Comparison of ENCODE assay signal across 13 cellular contexts in the genomic region with DNA sequence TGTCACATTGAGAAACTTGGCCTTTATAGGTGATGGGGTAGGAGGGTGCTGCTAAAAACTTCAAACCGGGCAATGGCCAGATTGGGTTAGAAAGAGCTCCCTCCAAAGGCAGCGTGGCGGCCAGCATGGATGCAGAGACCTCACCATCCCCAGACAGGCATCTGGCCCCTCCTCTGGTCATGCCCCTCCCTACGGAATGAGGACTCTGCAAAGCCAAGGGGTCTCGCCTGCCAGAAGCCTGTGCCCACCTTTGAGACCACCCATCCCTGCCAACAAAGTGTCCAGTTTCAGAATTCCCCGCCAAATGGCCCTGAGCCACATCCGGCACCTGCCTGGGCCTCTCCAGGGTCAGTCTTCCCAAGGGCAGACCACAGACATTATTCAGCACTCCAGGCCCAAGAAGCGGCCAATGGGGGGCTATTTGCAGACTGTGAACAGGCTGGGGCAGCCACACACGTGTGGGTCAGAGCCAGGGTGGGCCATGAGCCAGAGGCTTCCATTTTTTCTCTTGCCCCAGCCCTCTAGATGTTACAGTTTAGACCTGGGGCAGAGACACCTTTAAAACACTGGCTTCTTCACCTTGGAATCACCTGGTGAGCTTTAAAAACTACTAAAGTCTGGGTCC. TPM values are rescaled to one million over a fixed set of nuclear protein-coding genes. Genes with fewer than 3 reads are reported as not detected.
"Had no signal": no experiment of that assay in that cellular context is flagged by ENCODE, and none has a peak within 500 bp of the region (broad histone marks: within the 10 kb centered on the region; RNA-seq: fewer than 3 reads in every experiment).

No MANE protein-coding gene starts in this region.

- H3K9me3 ChIP-seq: thyroid gland, vagina had no signal

- ATAC-seq: left cardiac atrium had no signal

- H3K27me3 ChIP-seq: brain microvascular endothelial cell, thyroid gland, vagina had no signal

- DNase-seq: activated CD4-positive, alpha-beta memory T cell treated with anti-CD3 and anti-CD28 coated beads, Interleukin-2, amount 10 ng/mL, durations not matched to agents 7 days and 5 days; activated CD4-positive, alpha-beta T cell treated with anti-CD3 and anti-CD28 coated beads for 1 hour; amygdala; brain microvascular endothelial cell; cerebellar nuclear complex; hippocampal formation; left cardiac atrium; retina; small intestine; thyroid gland had no signal

- H3K4me3 ChIP-seq: thyroid gland, vagina had no signal

- H3K27ac ChIP-seq: brain microvascular endothelial cell, thyroid gland, vagina had no signal

- H3K36me3 ChIP-seq: brain microvascular endothelial cell, thyroid gland, vagina had no signal

- H3K4me1 ChIP-seq: thyroid gland, vagina had no signal

RNA-seq across cellular contexts. Expression of a gene that starts 4.2 kb away (rescaled TPM):
- total RNA-seq: activated CD4-positive, alpha-beta memory T cell treated with anti-CD3 and anti-CD28 coated beads, Interleukin-2, amount 10 ng/mL, durations not matched to agents 7 days and 5 days; dermis microvascular lymphatic vessel endothelial cell; glomerular endothelial cell; thyroid gland; vagina had no signal

RNA-seq across cellular contexts. Expression of a gene that starts 31.1 kb away (rescaled TPM):
- total RNA-seq: activated CD4-positive, alpha-beta memory T cell treated with anti-CD3 and anti-CD28 coated beads, Interleukin-2, amount 10 ng/mL, durations not matched to agents 7 days and 5 days; dermis microvascular lymphatic vessel endothelial cell; vagina had no signal

RNA-seq across cellular contexts. Expression of a gene that starts 46.9 kb away (rescaled TPM):
- total RNA-seq: activated CD4-positive, alpha-beta memory T cell treated with anti-CD3 and anti-CD28 coated beads, Interleukin-2, amount 10 ng/mL, durations not matched to agents 7 days and 5 days had no signal
